Comparison of ENCODE assay signal across 8 cellular contexts in the genomic region with DNA sequence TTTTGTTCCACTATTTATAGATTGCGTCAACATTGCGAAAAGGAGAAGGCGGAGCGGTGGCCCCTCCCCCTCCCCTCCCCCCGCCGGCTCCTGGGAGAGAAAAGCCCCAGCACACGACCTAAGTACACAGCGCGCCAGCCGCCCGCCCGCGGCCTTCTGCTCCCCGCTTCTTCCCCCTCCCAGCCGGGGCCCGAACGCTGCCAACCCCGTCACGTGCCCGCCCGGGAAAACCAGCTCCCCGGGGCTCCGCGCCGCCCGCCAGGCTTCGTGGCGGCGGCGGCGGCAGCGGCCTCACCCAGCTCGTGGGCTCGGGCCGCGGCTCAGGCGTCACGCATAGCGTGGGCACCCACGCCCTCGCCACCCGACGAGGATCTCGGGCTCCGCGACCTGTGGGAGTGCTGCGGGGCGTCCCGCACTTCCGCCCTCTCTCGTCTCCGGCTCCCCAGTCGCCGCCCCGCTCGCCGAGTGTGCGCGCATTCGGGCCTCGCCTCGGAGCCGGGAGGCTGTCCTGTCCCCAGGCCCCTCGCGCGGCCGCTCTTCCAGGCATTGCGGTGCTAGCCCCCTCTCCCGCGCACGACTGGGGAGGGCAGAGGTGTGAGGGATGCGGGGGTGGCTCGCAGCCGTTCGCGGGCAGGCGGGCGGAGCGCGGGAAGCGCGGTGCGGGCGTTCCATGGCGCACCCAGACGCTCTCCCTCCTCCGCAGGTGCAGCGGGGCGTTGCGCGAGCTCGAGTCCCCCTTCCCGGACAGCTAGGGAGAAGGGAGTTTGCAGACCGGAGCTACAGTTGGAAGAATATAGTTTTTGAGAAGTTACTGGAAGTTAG.
DNase-seq lines count a peak whose midpoint lies in the region; ATAC-seq and TF ChIP-seq lines count a peak whose summit lies in the region.

No MANE protein-coding gene starts in this region.

- H3K27me3 ChIP-seq in ascending aorta (no peaks in the 10 kb centered on the region), right atrium auricular region (peaks cover 0 to 5% of the 10 kb centered on the region in 2 donors), prostate gland (replicated peaks; ENCODE audit: insufficient read depth) (peaks cover 12% of the 10 kb centered on the region)

- peaks cover 6% of the 10 kb centered on the region for H3K9me3 Mint-ChIP-seq in T-helper 2 cell treated with Interferon-gamma antibody and Interleukin-4, amounts not matched to agents 5 μg/mL and 100 μg/mL, for 36 hours

- H3K27ac Mint-ChIP-seq in T-helper 2 cell treated with Interferon-gamma antibody and Interleukin-4, amounts not matched to agents 5 μg/mL and 100 μg/mL, for 36 hours: peak overlapping the region; percentile 92

- H3K36me3 ChIP-seq in ascending aorta (no peaks in the 10 kb centered on the region), right atrium auricular region (no peaks in the 10 kb centered on the region), prostate gland (no peaks in the 10 kb centered on the region), urinary bladder (ENCODE audit: insufficient read depth) (no peaks in the 10 kb centered on the region)

- DNase-seq in COR-L47 (lab: John Stamatoyannopoulos, UW) (peak; percentile 96), NCI-H2081 (lab: John Stamatoyannopoulos, UW) (peak; percentile 92 to 93), ascending aorta (ENCODE audit: low spot score in 2 of 2) (peak; percentile 75 to 96), right atrium auricular region (ENCODE audit: low spot score) (peak; percentile 91), prostate gland (ENCODE audit: low spot score) (peak; percentile 94)
- DNase-seq in T-helper 2 cell treated with Interferon-gamma antibody and Interleukin-4, amounts not matched to agents 5 μg/mL and 100 μg/mL, for 36 hours (ENCODE audit: low spot score): peak; percentile 55

- intact Hi-C loops in ascending aorta (cut with DNase I): loop anchor here (1.0 to 10.0 kb wide), 5 partner anchors 43 to 1679 kb away; a partner anchor contains a TSS
- intact Hi-C loops in prostate gland (cut with DNase I): loop anchor here (2.0 kb wide), 1 partner anchor 129 kb away; a partner anchor contains a TSS

- peaks cover 46% of the 10 kb centered on the region for H3K27me3 Mint-ChIP-seq in T-helper 2 cell treated with Interferon-gamma antibody and Interleukin-4, amounts not matched to agents 5 μg/mL and 100 μg/mL, for 36 hours (ENCODE audit: low read depth)

- TF ChIP-seq CTCF in ascending aorta (IDR thresholded peaks at IDR 0.05) (no peak), right atrium auricular region (IDR thresholded peaks at IDR 0.05) (no peak), prostate gland (IDR thresholded peaks at IDR 0.05) (peak in 1 of 4 experiments; percentile 31)

- peak; percentile 16 for ATAC-seq in HG02571 (IDR thresholded peaks at IDR 0.05; ENCODE audit: unreplicated experiment)

- H3K9me3 ChIP-seq in ascending aorta: no peaks in the 10 kb centered on the region
- no peaks in the 10 kb centered on the region for H3K9me3 ChIP-seq in right atrium auricular region
- no peaks in the 10 kb centered on the region for H3K9me3 ChIP-seq in prostate gland

- H3K27ac ChIP-seq in ascending aorta (peak overlapping the region; percentile 100), right atrium auricular region (peak overlapping the region; percentile 98 to 100), prostate gland (peak overlapping the region; percentile 99), urinary bladder (ENCODE audit: low read depth) (peak overlapping the region; percentile 96)

- H3K36me3 Mint-ChIP-seq in T-helper 2 cell treated with Interferon-gamma antibody and Interleukin-4, amounts not matched to agents 5 μg/mL and 100 μg/mL, for 36 hours (ENCODE audit: low read depth): peaks cover 13% of the 10 kb centered on the region

- H3K4me1 ChIP-seq in ascending aorta: peaks cover 0 to 27% of the 10 kb centered on the region in 2 donors
- peaks cover 0 to 58% of the 10 kb centered on the region in 2 donors for H3K4me1 ChIP-seq in right atrium auricular region
- peaks cover 5% of the 10 kb centered on the region for H3K4me1 ChIP-seq in prostate gland (replicated peaks)
- no peaks in the 10 kb centered on the region for H3K4me1 ChIP-seq in urinary bladder (ENCODE audit: insufficient read depth)

- H3K4me3 Mint-ChIP-seq in T-helper 2 cell treated with Interferon-gamma antibody and Interleukin-4, amounts not matched to agents 5 μg/mL and 100 μg/mL, for 36 hours: peak overlapping the region; percentile 85

- peak; percentile 49 for TF ChIP-seq POLR2A in prostate gland (IDR thresholded peaks at IDR 0.05)

- peaks cover 42% of the 10 kb centered on the region for H3K4me1 Mint-ChIP-seq in T-helper 2 cell treated with Interferon-gamma antibody and Interleukin-4, amounts not matched to agents 5 μg/mL and 100 μg/mL, for 36 hours (ENCODE audit: low read depth)

- WGBS in prostate gland: 3% methylated on average over 58 of the region's 94 CpGs
- 4% methylated on average over 94 of the region's 94 CpGs for WGBS in urinary bladder

- H3K4me3 ChIP-seq in ascending aorta: peak overlapping the region; percentile 76 to 90
- peak overlapping the region; percentile 78 to 91 for H3K4me3 ChIP-seq in right atrium auricular region
- H3K4me3 ChIP-seq in prostate gland: peak overlapping the region; percentile 95 to 96
- peak overlapping the region; percentile 74 for H3K4me3 ChIP-seq in urinary bladder (ENCODE audit: low read depth, low read length)

Comparison
In these comparisons a context has a peak if more than half of its experiments do, and no peak if none do; other contexts are left out.
1. Peak in every context shown above with its lines: DNase-seq, ATAC-seq, H3K4me3 ChIP-seq and H3K27ac ChIP-seq.